Comparison of ENCODE assay signal across 13 cellular contexts in the genomic region with DNA sequence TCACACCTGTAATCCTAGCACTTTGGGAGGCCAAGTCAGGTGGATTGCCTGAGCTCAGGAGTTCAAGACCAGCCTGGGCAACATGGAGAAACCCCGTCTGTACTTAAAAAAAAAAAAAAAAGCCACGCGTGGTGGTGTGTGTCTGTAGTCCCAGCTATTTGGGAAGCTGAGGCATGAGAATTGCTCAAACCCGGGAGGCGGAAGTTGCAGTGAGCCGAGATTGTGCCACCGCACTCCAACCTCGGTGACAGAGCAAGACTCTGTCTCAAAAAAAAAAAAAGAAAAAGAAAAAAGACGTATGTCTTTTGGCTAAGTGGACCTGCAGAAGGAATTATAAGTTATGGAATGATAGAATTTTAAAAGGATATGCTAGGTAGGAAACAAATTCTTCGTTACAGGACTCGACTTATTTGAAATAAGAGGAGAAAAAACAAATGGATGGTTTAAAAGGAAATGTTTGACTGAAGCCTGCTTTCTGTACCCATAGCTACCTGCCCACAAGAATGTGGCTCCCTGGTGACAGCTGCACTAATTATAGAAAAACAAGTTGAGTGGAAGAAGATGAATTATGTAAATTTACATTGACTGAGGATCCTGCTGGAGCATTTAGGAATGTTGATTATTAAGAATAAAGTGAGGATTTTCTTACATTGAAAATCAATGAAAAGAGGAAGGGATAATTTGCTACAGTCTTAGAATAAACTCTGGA. TPM values are rescaled to one million over a fixed set of nuclear protein-coding genes. Genes with fewer than 3 reads are reported as not detected.
A peak's percentile ranks its signal among the peaks of the same experiment; 100 is the strongest.
DNase-seq lines count a peak whose midpoint lies in the region; ATAC-seq and TF ChIP-seq lines count a peak whose summit lies in the region.
"Had no signal": no experiment of that assay in that cellular context is flagged by ENCODE, and none has a peak within 500 bp of the region (broad histone marks: within the 10 kb centered on the region; RNA-seq: fewer than 3 reads in every experiment).

No MANE protein-coding gene starts in this region.

- H3K79me2 ChIP-seq in trophoblast cell (ENCODE audit: control insufficient read depth, insufficient read depth, low read length, poor library complexity): no peaks in the 10 kb centered on the region

- H2AK5ac ChIP-seq in trophoblast cell (ENCODE audit: low read length): no peak overlapping the region

- peak overlapping the region; percentile 97 for H2BK120ac ChIP-seq in trophoblast cell (ENCODE audit: insufficient read depth, low read length, poor library complexity)

- no peak for TF ChIP-seq POLR2A in body of pancreas (IDR thresholded peaks at IDR 0.05)

- H3K27ac ChIP-seq in caudate nucleus (ENCODE audit: low read depth, low read length): peak overlapping the region; percentile 52
- peak overlapping the region; percentile 98 for H3K27ac ChIP-seq in trophoblast cell (ENCODE audit: low read depth, low read length)
- no peak overlapping the region for H3K27ac ChIP-seq in body of pancreas
- H3K27ac ChIP-seq: prostate gland had no signal

- no peak for TF ChIP-seq CTCF in body of pancreas (IDR thresholded peaks at IDR 0.05)

- H3K4me1 ChIP-seq in trophoblast cell (ENCODE audit: control insufficient read depth in 1 of 2, insufficient read depth in 2 of 2, low read length in 2 of 2) (peaks cover 8 to 13% of the 10 kb centered on the region in 2 experiments), body of pancreas (no peaks in the 10 kb centered on the region)
- H3K4me1 ChIP-seq: prostate gland had no signal

- peak overlapping the region; percentile 50 for H3K18ac ChIP-seq in trophoblast cell (ENCODE audit: low read length)

- H3K4ac ChIP-seq in trophoblast cell (ENCODE audit: low read depth, low read length): peak overlapping the region; percentile 89

- peak overlapping the region; percentile 95 for H2BK5ac ChIP-seq in trophoblast cell (ENCODE audit: low read depth, low read length, poor library complexity)

- no peak overlapping the region for H3K9ac ChIP-seq in trophoblast cell (ENCODE audit: low read length)

- H3K4me3 ChIP-seq in trophoblast cell (ENCODE audit: low read depth, low read length) (no peak overlapping the region), body of pancreas (no peak overlapping the region)
- H3K4me3 ChIP-seq: K562, prostate gland had no signal

- no CpG with 5 or more reads among the region's 11 CpGs for WGBS in trophoblast cell (ENCODE audit: extremely low coverage, insufficient coverage, insufficient read length)
- 77 to 79% methylated on average over 11 of the region's 11 CpGs for WGBS in body of pancreas, 2 donors

- H4K91ac ChIP-seq in trophoblast cell (ENCODE audit: low read depth, low read length): peak overlapping the region; percentile 93

- H3K4me2 ChIP-seq in trophoblast cell (ENCODE audit: low read length): no peak overlapping the region

- intact Hi-C loops in body of pancreas (cut with DNase I): no loop called here

- H3K27me3 ChIP-seq in trophoblast cell (ENCODE audit: insufficient read depth, low read length): no peaks in the 10 kb centered on the region
- H3K27me3 ChIP-seq in body of pancreas: no peaks in the 10 kb centered on the region

- H4K8ac ChIP-seq in trophoblast cell (ENCODE audit: low read depth, low read length): peak overlapping the region; percentile 64

- H3K36me3 ChIP-seq in trophoblast cell (ENCODE audit: control insufficient read depth in 1 of 2, insufficient read depth in 2 of 2, low read length in 2 of 2) (no peaks in the 10 kb centered on the region), body of pancreas (replicated peaks in 1 of 2; ENCODE audit: insufficient read depth in 1 of 2, low read depth in 2 of 2) (no peaks in the 10 kb centered on the region)
- H3K36me3 ChIP-seq: prostate gland had no signal

- H3K23ac ChIP-seq in trophoblast cell (ENCODE audit: low read length): no peak overlapping the region

- H4K12ac ChIP-seq in trophoblast cell (ENCODE audit: low read depth, low read length): no peak overlapping the region

- DNase-seq in NCI-H2196 (lab: John Stamatoyannopoulos, UW; ENCODE audit: unreplicated experiment): peak; percentile 30
- DNase-seq in NCI-H2196 treated with DMSO at 0.1 percent for 48 hours (lab: John Stamatoyannopoulos, UW; ENCODE audit: unreplicated experiment): no peak
- peak; percentile 7 for DNase-seq in NCI-H2029 treated with DMSO at 0.1 percent for 48 hours (lab: John Stamatoyannopoulos, UW)
- peak in 7 of 61 donors; percentile 1 to 43 (median 4) for DNase-seq in caudate nucleus (lab: John Stamatoyannopoulos, UW)
- DNase-seq in trophoblast cell: peak; percentile 58 to 78
- no peak for DNase-seq in body of pancreas
- no peak for DNase-seq in AG08396 (ENCODE audit: low spot score)
- DNase-seq: activated CD4-positive, CD25-positive, alpha-beta regulatory T cell treated with anti-CD3 and anti-CD28 coated beads, Interleukin-2, amount 50 U/mL, for 72 hours; DMS79; NCI-H748 treated with DMSO at 0.1 percent for 48 hours had no signal

- H3K14ac ChIP-seq in trophoblast cell (ENCODE audit: low read length): peak overlapping the region; percentile 78

- no peak overlapping the region for H2AFZ ChIP-seq in trophoblast cell (ENCODE audit: insufficient read depth, low read length, poor library complexity)

- no peak for ATAC-seq in body of pancreas
- ATAC-seq in GM18867 (IDR thresholded peaks at IDR 0.05; ENCODE audit: unreplicated experiment): no peak
- ATAC-seq: K562 had no signal

- peak overlapping the region; percentile 97 for H2BK12ac ChIP-seq in trophoblast cell (ENCODE audit: low read length)

- H3K9me3 ChIP-seq in trophoblast cell (ENCODE audit: insufficient read depth, low read depth, low read length) (no peaks in the 10 kb centered on the region), body of pancreas (no peaks in the 10 kb centered on the region)
- H3K9me3 ChIP-seq: prostate gland had no signal

- H3K79me1 ChIP-seq in trophoblast cell (ENCODE audit: low read length): peaks cover 24% of the 10 kb centered on the region

RNA-seq across cellular contexts. Expression of a gene that starts 36.0 kb away (rescaled TPM):
- 90.2 and 92.2 TPM in 2 replicates for polyA plus RNA-seq in trophoblast cell (2013)
- total RNA-seq in body of pancreas: 10 to 100 TPM; 17.5 to 22.6 TPM

Comparison
In these comparisons a context has a peak if more than half of its experiments do, and no peak if none do; other contexts are left out.
1. DNase-seq: peak in NCI-H2196 (single experiment), NCI-H2029 treated with DMSO at 0.1 percent for 48 hours (single experiment) and trophoblast cell (2 of 2); none in NCI-H2196 treated with DMSO at 0.1 percent for 48 hours (single experiment), body of pancreas (0 of 4) and AG08396 (single experiment).
2. H3K27ac ChIP-seq: peak in caudate nucleus (single experiment) and trophoblast cell (single experiment); none in body of pancreas (0 of 4).